Comparison of ENCODE assay signal across 33 cellular contexts in genomic region chr2:185942855-185943254, GRCh38.
DNase-seq lines count a peak whose midpoint lies in the region; ATAC-seq, FAIRE-seq and TF ChIP-seq lines count a peak whose summit lies in the region.
"Had no signal": no experiment of that assay in that cellular context is flagged by ENCODE, and none has a peak within 500 bp of the region (broad histone marks: within the 10 kb centered on the region; RNA-seq: fewer than 3 reads in every experiment).

No MANE protein-coding gene starts in this region.

- FAIRE-seq in D721Med (lab: Jason Lieb, UNC) (peak; percentile 6), K562 (lab: Jason Lieb, UNC) (no peak), H1 (lab: Jason Lieb, UNC) (no peak)
- FAIRE-seq: A204.1, A549 had no signal

- TF ChIP-seq POLR2A in HCT116 (IDR thresholded peaks at IDR 0.05; ENCODE audit: borderline replicate concordance, extremely low read depth, insufficient read depth, insufficient read length) (no peak), K562 (conservative IDR thresholded peaks at IDR 0.05) (no peak), H1 (IDR thresholded peaks at IDR 0.05; ENCODE audit: control extremely low read depth in 1 of 2, low read depth in 2 of 2, low read length in 2 of 2) (no peak)

- H3K36me3 ChIP-seq in HCT116 (ENCODE audit: control insufficient read depth in 1 of 2, insufficient read depth in 2 of 2, low read length in 2 of 2) (no peaks in the 10 kb centered on the region), K562 (ENCODE audit: control insufficient read depth, insufficient read depth, low read length) (no peaks in the 10 kb centered on the region), H1 (ENCODE audit: control insufficient read depth in 2 of 4, insufficient read depth in 4 of 4, low read length in 3 of 4) (no peaks in the 10 kb centered on the region), aorta (ENCODE audit: control insufficient read depth in 1 of 2, insufficient read depth in 2 of 2, low read length in 1 of 2) (no peaks in the 10 kb centered on the region)
- H3K36me3 ChIP-seq: BE2C, BLaER1 had no signal

- CTCF ChIA-PET in HCT116 (lab: Charles Lee) = no interaction called here
- CTCF ChIA-PET in K562 (lab: Yijun Ruan, JAX; ENCODE audit: low intra/inter-chr PET ratio) = no interaction called here
- CTCF ChIA-PET in H1 (lab: Charles Lee; ENCODE audit: partially characterized antibody) = no interaction called here

- no peak for DNase-seq in D721Med (ENCODE audit: insufficient read length, low spot score)
- no peak for DNase-seq in HCT116 (ENCODE audit: low read depth, low spot score)
- DNase-seq in K562 (ENCODE audit: extremely low read depth in 1 of 4, low spot score in 3 of 4) = no peak
- no peak for DNase-seq in H1 (ENCODE audit: low read depth in 1 of 2, low spot score in 2 of 2)
- no peak for DNase-seq in ACHN
- DNase-seq in stimulated activated CD8-positive, alpha-beta memory T cell treated with anti-CD3 and anti-CD28 coated beads, Interleukin-4, amount 100 ng/mL, for 48 hours = no peak
- DNase-seq in GM19238 (ENCODE audit: insufficient read length, low spot score) = no peak
- no peak for DNase-seq in aorta
- DNase-seq: 8988T; AML-193; BE2C; C1 segment of cervical spinal cord; Caco-2; Calu3; CD4-positive, alpha-beta memory T cell; CD4-positive, alpha-beta T cell; CD4-positive, CD25-positive, alpha-beta regulatory T cell; CD8-positive, alpha-beta memory T cell; CD8-positive, alpha-beta T cell; COR-L47; DMS 273 treated with DMSO at 0.1 percent for 48 hours; DMS153; DMS53; DMS79; DMS79 treated with DMSO at 0.1 percent for 48 hours; DND-41; EL had no signal

- no peak for TF ChIP-seq EP300 in K562 (IDR thresholded peaks at IDR 0.05; ENCODE audit: low read length)
- TF ChIP-seq EP300 in H1 (IDR thresholded peaks at IDR 0.05; ENCODE audit: borderline replicate concordance in 1 of 2, low read depth in 2 of 2, low read length in 2 of 2) = no peak

- no peak overlapping the region for H4K8ac ChIP-seq in H1 (ENCODE audit: extremely low read depth, insufficient read depth, low read length)

- H4K5ac ChIP-seq in H1 (ENCODE audit: insufficient read length, low read depth, low read length) = no peak overlapping the region

- no peak overlapping the region for H3K23ac ChIP-seq in H1 (ENCODE audit: insufficient read length)

- H3K14ac ChIP-seq in H1 (ENCODE audit: insufficient read length) = no peak overlapping the region

- H2AFZ ChIP-seq in HCT116 (ENCODE audit: low read depth, low read length, poor library complexity, severe bottlenecking) = no peak overlapping the region
- no peak overlapping the region for H2AFZ ChIP-seq in K562 (ENCODE audit: low read depth, low read length)
- H2AFZ ChIP-seq in H1 (ENCODE audit: low read length) = no peak overlapping the region

- RAD21 ChIA-PET in HCT116 (lab: Charles Lee; ENCODE audit: low non-redundant PET in 1 of 2, low total read pairs in 2 of 2, uncharacterized antibody in 2 of 2, unreplicated experiment in 2 of 2) = no interaction called here

- intact Hi-C loops in HCT116 (cut with micrococcal nuclease) = no loop called here
- intact Hi-C loops in K562 (cut with micrococcal nuclease) = no loop called here
- intact Hi-C loops in aorta (cut with DNase I) = no loop called here

- H3K18ac ChIP-seq in H1 (ENCODE audit: extremely low read depth, low read length) = no peak overlapping the region

- no peaks in the 10 kb centered on the region for H3K79me1 ChIP-seq in H1 (ENCODE audit: low read depth, low read length)

- H3K56ac ChIP-seq in H1 (replicated peaks; ENCODE audit: insufficient read length, low read depth, low read length) = no peak overlapping the region

- no peak overlapping the region for H4K91ac ChIP-seq in H1 (replicated peaks; ENCODE audit: insufficient read length, low read length)

- no peaks in the 10 kb centered on the region for H3K79me2 ChIP-seq in HCT116 (ENCODE audit: insufficient read depth, low read length)
- H3K79me2 ChIP-seq in K562 (ENCODE audit: control insufficient read depth, insufficient read depth, low read length) = no peaks in the 10 kb centered on the region
- H3K79me2 ChIP-seq in H1 (ENCODE audit: control insufficient read depth in 1 of 2, insufficient read depth in 2 of 2, low read length in 2 of 2) = no peaks in the 10 kb centered on the region

- no peak overlapping the region for H2BK20ac ChIP-seq in H1 (ENCODE audit: low read length)

- no peak for TF ChIP-seq CTCF in D721Med (IDR thresholded peaks at IDR 0.05; ENCODE audit: insufficient read depth, missing control alignments)
- no peak for TF ChIP-seq CTCF in HCT116 (IDR thresholded peaks at IDR 0.05 in 2 of 3, conservative IDR thresholded peaks at IDR 0.05 in 1 of 3; ENCODE audit: borderline replicate concordance in 1 of 3, insufficient read depth in 1 of 3, low read depth in 2 of 3, low read length in 2 of 3)
- TF ChIP-seq CTCF in K562 (IDR thresholded peaks at IDR 0.05 in 2 of 3, conservative IDR thresholded peaks at IDR 0.05 in 1 of 3; ENCODE audit: insufficient read depth in 2 of 3, low read depth in 1 of 3, low read length in 3 of 3) = no peak
- no peak for TF ChIP-seq CTCF in H1 (IDR thresholded peaks at IDR 0.05; ENCODE audit: control extremely low read depth in 1 of 3, insufficient read depth in 1 of 3, low read depth in 1 of 3, low read length in 3 of 3)

- no peaks in the 10 kb centered on the region for H3K9me3 ChIP-seq in HCT116 (ENCODE audit: control insufficient read depth in 1 of 2, insufficient read depth in 1 of 2, low read depth in 1 of 2, low read length in 2 of 2)
- no peaks in the 10 kb centered on the region; the same call in none of the 2 replicates for H3K9me3 ChIP-seq in K562 (replicated peaks; ENCODE audit: control insufficient read depth, insufficient read depth, low read depth, low read length)
- peaks cover 0 to 3% of the 10 kb centered on the region in 2 experiments; a peak in 1 of 4 replicates for H3K9me3 ChIP-seq in H1 (ENCODE audit: insufficient read depth in 2 of 2, low read depth in 1 of 2, low read length in 1 of 2)
- peaks cover 3% of the 10 kb centered on the region for H3K9me3 ChIP-seq in aorta (ENCODE audit: control insufficient read depth, low read length)
- H3K9me3 ChIP-seq: A549, BE2C had no signal

- H3K4me2 ChIP-seq in HCT116 (ENCODE audit: low read length) (no peak overlapping the region), K562 (ENCODE audit: insufficient read depth, low read length) (no peak overlapping the region), H1 (ENCODE audit: insufficient read depth in 1 of 2, low read depth in 2 of 2, low read length in 2 of 2) (no peak overlapping the region)
- H3K4me2 ChIP-seq: A549; BLaER1; BLaER1 treated with 17β-estradiol and CSF1 and Interleukin-3, amounts not matched to agents 10 nM and 100 nM had no signal

- no peak for ATAC-seq in HCT116
- no peak for ATAC-seq in K562
- ATAC-seq in aorta (ENCODE audit: low FRiP score) = no peak
- ATAC-seq: A549; CD8-positive, alpha-beta T cell had no signal

- 2% methylated on average over 4 of the region's 4 CpGs for WGBS in K562 (ENCODE audit: insufficient coverage, low coverage, missing lambda C conversion rate)
- 88% methylated on average over 4 of the region's 4 CpGs; no CpG with 5 or more reads in 1 of the 2 experiments for WGBS in H1 (ENCODE audit: extremely low coverage in 1 of 2, insufficient coverage in 1 of 2, insufficient read length in 1 of 2, insufficient replicate concordance in 2 of 2, low coverage in 1 of 2, low lambda C conversion rate in 2 of 2, missing lambda C conversion rate in 1 of 2), 2 experiments
- WGBS in aorta, 2 donors = 85 to 88% methylated on average over 4 of the region's 4 CpGs

- no peak overlapping the region for H3K4ac ChIP-seq in H1 (replicated peaks; ENCODE audit: insufficient read length, low read depth, low read length)

- TF ChIP-seq RAD21 in HCT116 (IDR thresholded peaks at IDR 0.05; ENCODE audit: low read depth) (no peak), K562 (CRISPR knock-in tag; conservative IDR thresholded peaks at IDR 0.05 in 1 of 2, IDR thresholded peaks at IDR 0.05 in 1 of 2) (no peak), H1 (IDR thresholded peaks at IDR 0.05 in 1 of 2, conservative IDR thresholded peaks at IDR 0.05 in 1 of 2; ENCODE audit: low read depth in 2 of 2, low read length in 2 of 2) (no peak)

- H3K4me3 ChIP-seq in HCT116 (replicated peaks in 1 of 2; ENCODE audit: low read depth in 1 of 2, low read length in 2 of 2) = no peak overlapping the region
- H3K4me3 ChIP-seq in K562 = no peak overlapping the region
- no peak overlapping the region for H3K4me3 ChIP-seq in H1 (ENCODE audit: extremely low read depth in 1 of 4, insufficient read depth in 2 of 4, low read depth in 3 of 4, low read length in 4 of 4)
- H3K4me3 ChIP-seq in aorta (ENCODE audit: low read length in 2 of 2) = no peak overlapping the region
- H3K4me3 ChIP-seq: A549; BLaER1; BLaER1 treated with 17β-estradiol and CSF1 and Interleukin-3, amounts not matched to agents 10 nM and 100 nM had no signal

- no peak overlapping the region for H2BK120ac ChIP-seq in H1 (replicated peaks; ENCODE audit: low read depth, low read length)

- in situ Hi-C loops in K562 (cut with MboI) = no loop called here
- in situ Hi-C loops in ACHN (cut with HindIII; ENCODE audit: low pct_ligation_motif_present, low pct_unique_long_range_greater_than_20kb, low sequenced_read_pairs) = no loop called here

- no peak overlapping the region for H2BK5ac ChIP-seq in H1 (ENCODE audit: low read depth, low read length)

- H2BK12ac ChIP-seq in H1 (ENCODE audit: low read depth, low read length) = no peak overlapping the region

- H3K23me2 ChIP-seq in H1 (ENCODE audit: low read depth, low read length) = no peaks in the 10 kb centered on the region

- no peaks in the 10 kb centered on the region for H4K20me1 ChIP-seq in HCT116 (ENCODE audit: insufficient read depth)
- H4K20me1 ChIP-seq in K562 (replicated peaks; ENCODE audit: control insufficient read depth, insufficient read depth, low read length) = no peaks in the 10 kb centered on the region
- no peaks in the 10 kb centered on the region for H4K20me1 ChIP-seq in H1 (replicated peaks in 1 of 2; ENCODE audit: control insufficient read depth in 1 of 2, insufficient read depth in 2 of 2, low read length in 2 of 2)
- H4K20me1 ChIP-seq: BLaER1; BLaER1 treated with 17β-estradiol and CSF1 and Interleukin-3, amounts not matched to agents 10 nM and 100 nM had no signal

- no peaks in the 10 kb centered on the region for H3K9me1 ChIP-seq in K562 (ENCODE audit: control insufficient read depth, insufficient read depth, low read length)

- H3K9me2 ChIP-seq in HCT116 (ENCODE audit: insufficient read depth) = no peaks in the 10 kb centered on the region

- POLR2A ChIA-PET in HCT116 (lab: Charles Lee) (no interaction called here), K562 (lab: Yijun Ruan, JAX) (no interaction called here), H1 (lab: Charles Lee; ENCODE audit: partially characterized antibody) (no interaction called here)

- H2BK15ac ChIP-seq in H1 (ENCODE audit: low read length) = no peak overlapping the region

- no peak overlapping the region for H3K27ac ChIP-seq in HCT116 (ENCODE audit: low read depth, low read length)
- H3K27ac ChIP-seq in K562 (ENCODE audit: extremely low read depth, low read depth, low read length) = no peak overlapping the region
- H3K27ac ChIP-seq in H1 (ENCODE audit: low read depth, low read length) = no peak overlapping the region
- no peak overlapping the region for H3K27ac ChIP-seq in aorta (ENCODE audit: low read depth in 1 of 2, low read length in 2 of 2)
- H3K27ac ChIP-seq: 22Rv1; A549; BLaER1; BLaER1 treated with 17β-estradiol and CSF1 and Interleukin-3, amounts not matched to agents 10 nM and 100 nM; C4-2B had no signal

- no peak overlapping the region for H3K9ac ChIP-seq in HCT116 (ENCODE audit: low read length)
- H3K9ac ChIP-seq in K562 (ENCODE audit: insufficient read depth in 1 of 2, low read depth in 2 of 2, low read length in 2 of 2) = no peak overlapping the region
- no peak overlapping the region for H3K9ac ChIP-seq in H1 (replicated peaks in 1 of 4; ENCODE audit: extremely low read depth in 1 of 4, low read depth in 3 of 4, low read length in 3 of 4)
- H3K9ac ChIP-seq: BLaER1; BLaER1 treated with 17β-estradiol and CSF1 and Interleukin-3, amounts not matched to agents 10 nM and 100 nM had no signal

- H3K4me1 ChIP-seq in HCT116 (ENCODE audit: control insufficient read depth in 1 of 2, insufficient read depth in 2 of 2, low read length in 2 of 2) (no peaks in the 10 kb centered on the region), K562 (replicated peaks in 1 of 2; ENCODE audit: control insufficient read depth in 2 of 2, insufficient read depth in 2 of 2, low read length in 2 of 2) (no peaks in the 10 kb centered on the region), H1 (replicated peaks in 1 of 4; ENCODE audit: control insufficient read depth in 3 of 4, insufficient read depth in 4 of 4, low read length in 3 of 4) (no peaks in the 10 kb centered on the region), aorta (ENCODE audit: control insufficient read depth in 1 of 2, insufficient read depth in 2 of 2, low read length in 2 of 2) (no peaks in the 10 kb centered on the region)
- H3K4me1 ChIP-seq: A549; BE2C; BLaER1; BLaER1 treated with 17β-estradiol and CSF1 and Interleukin-3, amounts not matched to agents 10 nM and 100 nM; Caco-2 had no signal

- H2AK5ac ChIP-seq in H1 (ENCODE audit: low read depth, low read length) = no peak overlapping the region

- H3K27me3 ChIP-seq in HCT116 (ENCODE audit: insufficient read depth, low read length) = no peaks in the 10 kb centered on the region
- no peaks in the 10 kb centered on the region for H3K27me3 ChIP-seq in K562 (ENCODE audit: control insufficient read depth in 2 of 2, insufficient read depth in 2 of 2, low read length in 2 of 2)
- no peaks in the 10 kb centered on the region for H3K27me3 ChIP-seq in H1 (replicated peaks in 1 of 4; ENCODE audit: control insufficient read depth in 3 of 4, extremely low read depth in 1 of 4, insufficient read depth in 3 of 4, low read length in 3 of 4)
- no peaks in the 10 kb centered on the region for H3K27me3 ChIP-seq in aorta (ENCODE audit: control insufficient read depth in 1 of 2, insufficient read depth in 2 of 2, low read length in 1 of 2)
- H3K27me3 ChIP-seq: BE2C; BLaER1; BLaER1 treated with 17β-estradiol and CSF1 and Interleukin-3, amounts not matched to agents 10 nM and 100 nM had no signal

- BruUV-seq in HCT116 (replicated peaks; lab: Mats Ljungman, UMichigan) = no TSS peak
- no TSS peak for BruUV-seq in K562 (replicated peaks; lab: Mats Ljungman, UMichigan)
